20 cellular contexts compared by ENCODE assay signal in genomic region chrX:38571058-38571457, GRCh38. TPM values are rescaled to one million over a fixed set of nuclear protein-coding genes. Genes with fewer than 3 reads are reported as not detected.
DNase-seq lines count a peak whose midpoint lies in the region; ATAC-seq and TF ChIP-seq lines count a peak whose summit lies in the region.
"Had no signal": no experiment of that assay in that cellular context is flagged by ENCODE, and none has a peak within 500 bp of the region (broad histone marks: within the 10 kb centered on the region; RNA-seq: fewer than 3 reads in every experiment).

No MANE protein-coding gene starts in this region.

- H3K4me3 ChIP-seq in esophagus squamous epithelium: no peak overlapping the region
- H3K4me3 ChIP-seq: BLaER1 treated with 17β-estradiol and CSF1 and Interleukin-3, amounts not matched to agents 10 nM and 100 nM; HAP-1 had no signal

- no peaks in the 10 kb centered on the region for H3K9me3 ChIP-seq in esophagus squamous epithelium
- H3K9me3 ChIP-seq: BE2C, HAP-1 had no signal

- TF ChIP-seq POLR2A in esophagus squamous epithelium (IDR thresholded peaks at IDR 0.05): no peak

- H3K27me3 ChIP-seq in esophagus squamous epithelium: no peaks in the 10 kb centered on the region
- H3K27me3 ChIP-seq: BE2C; BLaER1 treated with 17β-estradiol and CSF1 and Interleukin-3, amounts not matched to agents 10 nM and 100 nM had no signal

- H3K27ac ChIP-seq in RWPE1 (no peak overlapping the region), esophagus squamous epithelium (peak overlapping the region; percentile 16 to 61 (median 50))
- H3K27ac ChIP-seq: 22Rv1; BLaER1 treated with 17β-estradiol and CSF1 and Interleukin-3, amounts not matched to agents 10 nM and 100 nM had no signal

- intact Hi-C loops in esophagus squamous epithelium (cut with DNase I): no loop called here

- CTCF ChIA-PET in RWPE1 (lab: Yijun Ruan, JAX): no interaction called here

- DNase-seq in DMS53 (lab: John Stamatoyannopoulos, UW) (peak; percentile 25), DMS53 treated with DMSO at 0.1 percent for 48 hours (lab: John Stamatoyannopoulos, UW; ENCODE audit: unreplicated experiment) (no peak), RWPE1 (ENCODE audit: low spot score) (peak; percentile 4), esophagus squamous epithelium (lab: John Stamatoyannopoulos, UW) (no peak), NCI-H187 (lab: John Stamatoyannopoulos, UW) (no peak), SK-N-DZ (ENCODE audit: low spot score) (no peak)
- DNase-seq: ACHN; AML-193; BE2C; CD4-positive, alpha-beta T cell; CD8-positive, alpha-beta memory T cell; DMS 273 treated with DMSO at 0.1 percent for 48 hours; DND-41; GOT3; HFFc6 had no signal

- TF ChIP-seq CTCF in RWPE1 (conservative IDR thresholded peaks at IDR 0.05; ENCODE audit: low read depth) (no peak), esophagus squamous epithelium (IDR thresholded peaks at IDR 0.05) (no peak)

- H3K4me1 ChIP-seq in esophagus squamous epithelium: peaks cover 0 to 11% (median 0%) of the 10 kb centered on the region in 3 donors
- H3K4me1 ChIP-seq: BE2C; BLaER1 treated with 17β-estradiol and CSF1 and Interleukin-3, amounts not matched to agents 10 nM and 100 nM; HAP-1 had no signal

- ATAC-seq in HG02852 (IDR thresholded peaks at IDR 0.05; ENCODE audit: unreplicated experiment): no peak

- H3K36me3 ChIP-seq in esophagus squamous epithelium: no peaks in the 10 kb centered on the region
- H3K36me3 ChIP-seq: BE2C; BLaER1 treated with 17β-estradiol and CSF1 and Interleukin-3, amounts not matched to agents 10 nM and 100 nM; HAP-1 had no signal

- POLR2A ChIA-PET in RWPE1 (lab: Yijun Ruan, JAX; ENCODE audit: low non-redundant PET): no interaction called here

RNA-seq across cellular contexts. Expression of gene TSPAN7, which starts 9.7 kb away (rescaled TPM):
- total RNA-seq in esophagus squamous epithelium: 10 to 100 TPM; 23.9 to 40.0 (median 33.8) TPM
- 17.3 and 19.9 TPM in 2 replicates for polyA plus RNA-seq in SK-N-DZ (2014; cell fraction: cytosol; rRNA removed)
- 5.8 and 9.1 TPM in 2 replicates for polyA plus RNA-seq in SK-N-DZ (2014; cell fraction: nucleus; rRNA removed)
- total RNA-seq: HFFc6 had no signal
- polyA plus RNA-seq: CD14-positive monocyte had no signal

Comparison
In these comparisons a context has a peak if more than half of its experiments do, and no peak if none do; other contexts are left out.
1. DNase-seq: peak in DMS53 (single experiment) and RWPE1 (single experiment); none in DMS53 treated with DMSO at 0.1 percent for 48 hours (single experiment), esophagus squamous epithelium (single experiment), NCI-H187 (0 of 2) and SK-N-DZ (single experiment).